Comparison of ENCODE assay signal across 8 cellular contexts in the genomic region with DNA sequence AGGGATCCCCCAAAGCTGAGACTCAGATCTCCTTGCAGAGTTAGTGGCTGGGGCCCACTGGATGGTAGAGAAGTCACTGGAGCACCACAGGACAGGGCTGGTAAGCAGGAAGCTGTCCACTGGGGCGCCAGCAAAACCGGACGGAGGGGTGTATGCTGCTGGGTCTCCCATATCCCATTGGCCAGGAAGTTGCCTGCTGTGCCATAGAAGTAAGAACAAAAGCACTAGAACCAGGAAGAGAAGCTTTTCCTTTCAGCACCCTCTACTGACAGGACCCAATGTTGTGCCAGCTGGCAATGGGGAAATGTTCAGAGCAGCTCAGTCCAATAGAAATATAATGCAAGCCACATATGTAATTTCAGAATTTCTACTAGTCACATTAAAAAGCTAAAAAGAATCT.
A peak's percentile ranks its signal among the peaks of the same experiment; 100 is the strongest.
DNase-seq lines count a peak whose midpoint lies in the region; ATAC-seq and TF ChIP-seq lines count a peak whose summit lies in the region.

No MANE protein-coding gene starts in this region.

- H3K27me3 ChIP-seq in thyroid gland, result no peaks in the 10 kb centered on the region

- DNase-seq in NCI-H2107 (lab: John Stamatoyannopoulos, UW) (peak; percentile 49), dermis blood vessel endothelial cell (peak; percentile 59), myocyte (ENCODE audit: low read depth) (peak; percentile 18), thyroid gland (no peak)

- WGBS in thyroid gland, 2 donors, result 70 to 71% methylated on average over 3 of the region's 3 CpGs

- H3K4me1 ChIP-seq in thyroid gland, result peaks cover 13 to 14% of the 10 kb centered on the region in 2 donors

- H3K9me3 ChIP-seq in thyroid gland, result no peaks in the 10 kb centered on the region

- H3K4me3 ChIP-seq in thyroid gland (replicated peaks in 1 of 3), result no peak overlapping the region

- intact Hi-C loops in thyroid gland (cut with DNase I), result no loop called here

- ATAC-seq in GM21367 (IDR thresholded peaks at IDR 0.05; ENCODE audit: unreplicated experiment) (no peak), GM21723 (IDR thresholded peaks at IDR 0.05; ENCODE audit: unreplicated experiment) (no peak), HG02852 (IDR thresholded peaks at IDR 0.05; ENCODE audit: unreplicated experiment) (no peak)

- no peak overlapping the region for H3K27ac ChIP-seq in thyroid gland

- H3K36me3 ChIP-seq in thyroid gland, result no peaks in the 10 kb centered on the region

- TF ChIP-seq CTCF in GM12872 (IDR thresholded peaks at IDR 0.05; ENCODE audit: insufficient read depth, low read depth, low read length) (peak; percentile 10; the same call in 1 of the 3 replicates), thyroid gland (IDR thresholded peaks at IDR 0.05) (no peak)

- no peak for TF ChIP-seq POLR2A in thyroid gland (IDR thresholded peaks at IDR 0.05)

Comparison
In these comparisons a context has a peak if more than half of its experiments do, and no peak if none do; other contexts are left out.
1. DNase-seq: peak in NCI-H2107 (single experiment), dermis blood vessel endothelial cell (single experiment) and myocyte (single experiment); none in thyroid gland (0 of 2).